ENCODE assay signal across 17 cellular contexts in the genomic region with DNA sequence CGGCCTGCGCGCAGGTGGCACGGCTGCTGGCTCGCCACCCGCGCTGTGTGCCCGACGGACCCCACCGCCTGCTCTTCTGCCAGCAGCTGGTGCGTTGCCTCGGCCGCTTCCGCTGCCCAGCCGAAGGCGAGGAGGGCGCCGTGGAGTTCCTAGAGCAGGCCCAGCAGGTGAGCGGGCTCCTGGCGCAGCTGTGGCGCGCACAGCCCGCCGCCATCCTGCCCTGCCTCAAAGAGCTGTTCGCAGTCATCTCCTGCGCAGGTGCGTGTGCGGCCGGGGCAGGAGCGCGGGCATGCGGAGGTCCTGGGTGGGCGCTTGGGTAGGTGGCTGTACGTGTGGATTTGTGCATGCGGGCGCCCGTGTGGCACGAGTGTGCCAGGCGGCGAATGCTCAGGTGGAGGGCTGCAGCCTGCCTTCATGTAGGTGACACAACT. TPM values are rescaled to one million over a fixed set of nuclear protein-coding genes. Genes with fewer than 3 reads are reported as not detected.
DNase-seq lines count a peak whose midpoint lies in the region; ATAC-seq and TF ChIP-seq lines count a peak whose summit lies in the region.
"Had no signal": no experiment of that assay in that cellular context is flagged by ENCODE, and none has a peak within 500 bp of the region (broad histone marks: within the 10 kb centered on the region; RNA-seq: fewer than 3 reads in every experiment).

No MANE protein-coding gene starts in this region.

- H3K27ac ChIP-seq in heart left ventricle (no peak overlapping the region), spleen (no peak overlapping the region)
- H3K27ac ChIP-seq: C4-2B, HL-60 had no signal

- TF ChIP-seq CTCF in heart left ventricle (IDR thresholded peaks at IDR 0.05) (no peak), spleen (IDR thresholded peaks at IDR 0.05 in 8 of 11, conservative IDR thresholded peaks at IDR 0.05 in 3 of 11) (no peak)

- H3K36me3 ChIP-seq in heart left ventricle (peaks cover 0 to 36% (median 23%) of the 10 kb centered on the region in 9 donors), H7 (replicated peaks; ENCODE audit: control insufficient read depth, insufficient read depth, low read length) (peaks cover 1% of the 10 kb centered on the region), spleen (peaks cover 0 to 51% (median 9%) of the 10 kb centered on the region in 6 donors)

- H3K9me3 ChIP-seq in heart left ventricle: no peaks in the 10 kb centered on the region
- H3K9me3 ChIP-seq in spleen: no peaks in the 10 kb centered on the region
- H3K9me3 ChIP-seq: BE2C had no signal

- H3K27me3 ChIP-seq in heart left ventricle: no peaks in the 10 kb centered on the region
- no peaks in the 10 kb centered on the region for H3K27me3 ChIP-seq in H7 (ENCODE audit: control insufficient read depth, insufficient read depth, low read length)
- H3K27me3 ChIP-seq in spleen (replicated peaks in 1 of 7): no peaks in the 10 kb centered on the region
- H3K27me3 ChIP-seq: BE2C had no signal

- H3K4me3 ChIP-seq in heart left ventricle (no peak overlapping the region), H7 (ENCODE audit: insufficient read depth, low read depth, low read length) (no peak overlapping the region), spleen (no peak overlapping the region)

- no peak for TF ChIP-seq POLR2A in heart left ventricle (IDR thresholded peaks at IDR 0.05)
- no peak for TF ChIP-seq POLR2A in spleen (IDR thresholded peaks at IDR 0.05)

- peaks cover 0 to 19% (median 12%) of the 10 kb centered on the region in 12 donors for H3K4me1 ChIP-seq in heart left ventricle
- peaks cover 0 to 29% (median 5%) of the 10 kb centered on the region in 6 donors for H3K4me1 ChIP-seq in spleen
- H3K4me1 ChIP-seq: BE2C had no signal

- DNase-seq in cardiac septum (ENCODE audit: low spot score): peak; percentile 44
- DNase-seq in heart left ventricle: no peak
- peak; percentile 46 for DNase-seq in H7
- peak; percentile 42 for DNase-seq in left kidney (ENCODE audit: low read depth, low spot score)
- peak; percentile 66 for DNase-seq in spleen
- DNase-seq in anterior cingulate cortex (lab: John Stamatoyannopoulos, UW): no peak
- DNase-seq in NK-92 treated with Interleukin-12 subunit alpha and Interleukin-12 subunit beta, amount 100 ng/mL, for 24 hours (lab: John Stamatoyannopoulos, UW): no peak
- DNase-seq: BE2C; CD8-positive, alpha-beta T cell; COR-L47; DMS153; DMS79 treated with DMSO at 0.1 percent for 48 hours; EL; HCEC 1CT; HFFc6 had no signal

- no peak for ATAC-seq in heart left ventricle
- ATAC-seq: CD8-positive, alpha-beta T cell had no signal

- WGBS in heart left ventricle, 4 donors: 88 to 93% (median 90%) methylated on average over 26 to 40 of the region's 40 CpGs
- WGBS in spleen, 5 donors: 83 to 94% (median 88%) methylated on average over 9 to 40 of the region's 40 CpGs

- intact Hi-C loops in cardiac septum (cut with DNase I) (no loop called here), heart left ventricle (cut with DNase I) (loop anchor here in 1 of 10 donors (5.0 kb wide), 1 partner anchor 39 kb away; no protein-coding TSS in a partner anchor), spleen (cut with DNase I; ENCODE audit: low total_unique reads) (no loop called here)

RNA-seq across cellular contexts. Expression of a gene that starts 8.0 kb away (rescaled TPM):
- total RNA-seq in cardiac septum (8.9 TPM), heart left ventricle (1 to 10 TPM; 4.5 to 8.1 (median 5.3) TPM), spleen (1 to 10 TPM; 5.6 to 9.5 (median 6.5) TPM)
- polyA plus RNA-seq in heart left ventricle (1 to 10 TPM; 5.6 to 6.6 TPM), spleen (1 to 10 TPM; 1.6 to 6.5 (median 1.6) TPM)
- 5.1 and 7.5 TPM in 2 replicates for total RNA-seq in H7 (2014; rRNA removed; shearing (Covaris generic))

RNA-seq across cellular contexts. Expression of a gene that starts 8.2 kb away (rescaled TPM):
- total RNA-seq in cardiac septum: 8.5 TPM
- 10 to 100 TPM in 1 of 9 donors, 1 to 10 TPM in 8; 5.6 to 10.9 (median 7.2) TPM for total RNA-seq in heart left ventricle
- polyA plus RNA-seq in heart left ventricle: 1 to 10 TPM; 3.4 to 8.3 TPM
- 2.8 and 3.2 TPM in 2 replicates for total RNA-seq in H7 (2014; rRNA removed; shearing (Covaris generic))
- 10 to 100 TPM in 2 of 7 donors, 1 to 10 TPM in 5; 6.0 to 13.6 (median 7.2) TPM for total RNA-seq in spleen
- 1 to 10 TPM; 1.2 to 3.4 (median 1.4) TPM for polyA plus RNA-seq in spleen

RNA-seq across cellular contexts. Expression of a gene that starts 57.2 kb away (rescaled TPM):
- 15.4 TPM for total RNA-seq in cardiac septum
- total RNA-seq in heart left ventricle: 10 to 100 TPM; 14.1 to 24.6 (median 17.7) TPM
- polyA plus RNA-seq in heart left ventricle: 10 to 100 TPM; 19.0 to 39.5 TPM
- 54.9 and 58.1 TPM in 2 replicates for total RNA-seq in H7 (2014; rRNA removed; shearing (Covaris generic))
- total RNA-seq in spleen: 10 to 100 TPM; 17.4 to 35.7 (median 29.3) TPM
- 10 to 100 TPM; 30.7 to 34.0 (median 32.7) TPM for polyA plus RNA-seq in spleen

Comparison
In these comparisons a context has a peak if more than half of its experiments do, and no peak if none do; other contexts are left out.
1. DNase-seq: peak in cardiac septum (single experiment), H7 (single experiment), left kidney (single experiment) and spleen (single experiment); none in heart left ventricle (0 of 5), anterior cingulate cortex (0 of 58) and NK-92 treated with Interleukin-12 subunit alpha and Interleukin-12 subunit beta, amount 100 ng/mL, for 24 hours (single experiment).